ENCODE assay signal across 1 cellular context in genomic region chr10:79027147-79028055, GRCh38.
TF ChIP-seq lines count a peak whose summit lies in the region.

No MANE protein-coding gene starts in this region.

TF ChIP-seq in K562, 482 proteins besides CTCF, POLR2A, EP300 and RAD21 (continues in another document):
- TF ChIP-seq CHD7 (IDR thresholded peaks at IDR 0.05; ENCODE audit: low read depth, low read length) (no peak), HDAC1 (IDR thresholded peaks at IDR 0.05) (peak in 1 of 2 experiments; percentile 26; a peak in 2 of 4 replicates), NR1H2 (CRISPR knock-in tag; IDR thresholded peaks at IDR 0.05) (no peak), NR2F6 (CRISPR knock-in tag; IDR thresholded peaks at IDR 0.05) (no peak), PML (IDR thresholded peaks at IDR 0.05; ENCODE audit: low read length) (peak; percentile 80), ZNF324 (CRISPR knock-in tag; IDR thresholded peaks at IDR 0.05) (no peak), ZNF133 (CRISPR knock-in tag; IDR thresholded peaks at IDR 0.05) (no peak), TAF9B (IDR thresholded peaks at IDR 0.05; ENCODE audit: partially characterized antibody) (no peak), PRPF4 (IDR thresholded peaks at IDR 0.05; ENCODE audit: insufficient read depth, low read depth, low read length, poor library complexity, severe bottlenecking) (no peak), ZNF384 (IDR thresholded peaks at IDR 0.05; ENCODE audit: low read depth, low read length) (no peak), TRIM24 (IDR thresholded peaks at IDR 0.05) (peak; percentile 73 to 83), VEZF1 (CRISPR knock-in tag; IDR thresholded peaks at IDR 0.05) (peak; percentile 90), E2F1 (CRISPR knock-in tag; IDR thresholded peaks at IDR 0.05) (no peak), CEBPZ (IDR thresholded peaks at IDR 0.05; ENCODE audit: borderline replicate concordance, low read depth, low read length) (no peak), NKRF (IDR thresholded peaks at IDR 0.05; ENCODE audit: borderline replicate concordance) (no peak), ZNF561 (CRISPR knock-in tag; conservative IDR thresholded peaks at IDR 0.05) (no peak), PTTG1 (tag; IDR thresholded peaks at IDR 0.05; ENCODE audit: low read depth) (no peak), ID3 (CRISPR knock-in tag; IDR thresholded peaks at IDR 0.05) (no peak), ID3 (tag; IDR thresholded peaks at IDR 0.05) (peak; percentile 60; the same call in 1 of the 2 replicates), ETS1 (conservative IDR thresholded peaks at IDR 0.05; ENCODE audit: control insufficient read depth, low read depth, low read length) (peak; percentile 43; the same call in 1 of the 2 replicates), TBL1XR1 (IDR thresholded peaks at IDR 0.05; ENCODE audit: low read length in 2 of 2) (peak in 1 of 2 experiments; percentile 65; a peak in 1 of 4 replicates), KDM5B (IDR thresholded peaks at IDR 0.05; ENCODE audit: insufficient replicate concordance, low read depth, low read length) (no peak), FOXA3 (CRISPR knock-in tag; conservative IDR thresholded peaks at IDR 0.05 in 1 of 2, IDR thresholded peaks at IDR 0.05 in 1 of 2) (peak in 1 of 2 experiments; percentile 92; a peak in 3 of 4 replicates), TCF3 (CRISPR knock-in tag; IDR thresholded peaks at IDR 0.05) (peak; percentile 95), ARID1B (IDR thresholded peaks at IDR 0.05) (peak; percentile 93), LEF1 (IDR thresholded peaks at IDR 0.05) (peak; percentile 41; the same call in 1 of the 2 replicates), CREB3 (tag; conservative IDR thresholded peaks at IDR 0.05; ENCODE audit: low read depth) (no peak), MYC (IDR thresholded peaks at IDR 0.05; ENCODE audit: low read depth, low read length) (0 out of 2 replicates have a peak, but pooled peaks have one; percentile 8), MYC (CRISPR knock-in tag; IDR thresholded peaks at IDR 0.05; ENCODE audit: borderline replicate concordance, low read depth) (no peak), ZEB2 (IDR thresholded peaks at IDR 0.05) (0 out of 2 replicates have a peak, but pooled peaks have one; percentile 20), NRF1 (conservative IDR thresholded peaks at IDR 0.05 in 1 of 2, IDR thresholded peaks at IDR 0.05 in 1 of 2) (peak; percentile 74 to 81), ZNF239 (CRISPR knock-in tag; IDR thresholded peaks at IDR 0.05) (no peak), HES1 (IDR thresholded peaks at IDR 0.05; ENCODE audit: low read depth) (peak; percentile 75), CXXC5 (CRISPR knock-in tag; IDR thresholded peaks at IDR 0.05) (peak; percentile 78)
